In genomic region chr18:54161267-54161666, GRCh38 we compare ENCODE assay signal across 19 cellular contexts.
"Had no signal": no experiment of that assay in that cellular context is flagged by ENCODE, and none has a peak within 500 bp of the region (broad histone marks: within the 10 kb centered on the region; RNA-seq: fewer than 3 reads in every experiment).

No MANE protein-coding gene starts in this region.

- H3K9me3 Mint-ChIP-seq: activated CD4-positive, alpha-beta memory T cell treated with anti-CD3 and anti-CD28 coated beads for 36 hours; activated naive CD8-positive, alpha-beta T cell treated with anti-CD3 and anti-CD28 coated beads, Interleukin-2, amount 50 U/mL, for 24 hours; activated T-cell treated with anti-CD3 and anti-CD28 coated beads, Interleukin-2, amount 50 U/mL, for 24 hours; memory B cell; natural killer cell treated with Interleukin-12 subunit alpha and Interleukin-12 subunit beta and Interleukin-15 and Interleukin-18, amount 100 ng/mL, for 72 hours had no signal

- H3K4me3 ChIP-seq: skin epidermis, tibial artery had no signal

- ATAC-seq: activated naive CD8-positive, alpha-beta T cell treated with anti-CD3 and anti-CD28 coated beads, Interleukin-2, amount 50 U/mL, for 24 hours; left ventricle myocardium superior; natural killer cell treated with Interleukin-12 subunit alpha and Interleukin-12 subunit beta and Interleukin-15 and Interleukin-18, amount 100 ng/mL, for 72 hours had no signal

- DNase-seq: activated CD4-positive, alpha-beta memory T cell treated with anti-CD3 and anti-CD28 coated beads for 36 hours; activated CD4-positive, CD25-positive, alpha-beta regulatory T cell treated with anti-CD3 and anti-CD28 coated beads, Interleukin-2, amount 50 U/mL, for 72 hours; activated gamma-delta T cell treated with Interleukin-2 at 50 U/mL for 16 hours; activated naive CD8-positive, alpha-beta T cell treated with anti-CD3 and anti-CD28 coated beads, Interleukin-2, amount 50 U/mL, for 24 hours; activated T-cell treated with anti-CD3 and anti-CD28 coated beads, Interleukin-2, amount 50 U/mL, for 24 hours; aorta; hypothalamus; kidney; left ventricle myocardium superior; posterior cingulate gyrus; stimulated activated CD4-positive, alpha-beta T cell treated with anti-CD3 and anti-CD28 coated beads, Interleukin-15, amount 100 ng/mL, for 24 hours; stimulated activated CD4-positive, alpha-beta T cell treated with anti-CD3 and anti-CD28 coated beads, Interleukin-4, amount 100 ng/mL, for 1 hour; stimulated activated naive CD4-positive, alpha-beta T cell; tibial artery had no signal

- H3K27me3 ChIP-seq: tibial artery had no signal

- FAIRE-seq: bronchial epithelial cell, kidney, urothelium cell line had no signal

- H3K27ac ChIP-seq: skin epidermis, tibial artery had no signal

- H3K9me3 ChIP-seq: tibial artery had no signal

- H3K27ac Mint-ChIP-seq: memory B cell had no signal
